ENCODE assay signal across 8 cellular contexts in genomic region chr6:108260126-108260808, GRCh38. TPM values are rescaled to one million over a fixed set of nuclear protein-coding genes. Genes with fewer than 3 reads are reported as not detected.
DNase-seq lines count a peak whose midpoint lies in the region; ATAC-seq and TF ChIP-seq lines count a peak whose summit lies in the region.

No MANE protein-coding gene starts in this region.

- no peaks in the 10 kb centered on the region for H3K9me2 ChIP-seq in PC-3 (replicated peaks; ENCODE audit: low read length)

- TSS peak; percentile 43 for BruUV-seq in PC-3 (replicated peaks; lab: Mats Ljungman, UMichigan)

- no CpG with 5 or more reads among the region's 29 CpGs for WGBS in trophoblast cell (ENCODE audit: extremely low coverage, insufficient coverage, insufficient read length)

- CTCF ChIA-PET in PC-3 (lab: Charles Lee), result interaction anchor here (0.6 to 1.2 kb wide), 3 partner anchors 133 to 280 kb away, joined by 3 to 8 read pairs (median 3); no protein-coding TSS in a partner anchor

- peaks cover 6% of the 10 kb centered on the region; the same call in 1 of the 2 replicates for H3K4me1 ChIP-seq in PC-3 (ENCODE audit: insufficient read depth, low read length)
- peaks cover 1 to 7% of the 10 kb centered on the region in 2 experiments for H3K4me1 ChIP-seq in trophoblast cell (ENCODE audit: control insufficient read depth in 1 of 2, insufficient read depth in 2 of 2, low read length in 2 of 2)

- peak overlapping the region; percentile 88 for H3K4me2 ChIP-seq in PC-3 (ENCODE audit: low read length)
- H3K4me2 ChIP-seq in trophoblast cell (ENCODE audit: low read length), result peak overlapping the region; percentile 65

- H3K79me2 ChIP-seq in PC-3 (ENCODE audit: low read length) (peaks cover 54% of the 10 kb centered on the region), trophoblast cell (ENCODE audit: control insufficient read depth, insufficient read depth, low read length, poor library complexity) (peaks cover 18% of the 10 kb centered on the region)

- TF ChIP-seq CTCF in AG09309 (IDR thresholded peaks at IDR 0.05; ENCODE audit: control insufficient read depth, insufficient read depth, low read depth, low read length, missing control alignments) (no peak), PC-3 (conservative IDR thresholded peaks at IDR 0.05; ENCODE audit: low read depth, low read length) (no peak)

- POLR2A ChIA-PET in PC-3 (lab: Charles Lee; ENCODE audit: unreplicated experiment), result interaction anchor here (0.5 to 1.0 kb wide), 3 partner anchors 14 to 1048 kb away, joined by 3 to 14 read pairs (median 4); no protein-coding TSS in a partner anchor

- H2AFZ ChIP-seq in PC-3 (ENCODE audit: low read length) (peak overlapping the region; percentile 96), trophoblast cell (ENCODE audit: insufficient read depth, low read length, poor library complexity) (peak overlapping the region; percentile 94)

- H3K14ac ChIP-seq in trophoblast cell (ENCODE audit: low read length), result peak overlapping the region; percentile 88

- peak overlapping the region; percentile 83 for H3K9ac ChIP-seq in PC-3 (ENCODE audit: low read length)
- peak overlapping the region; percentile 84 for H3K9ac ChIP-seq in trophoblast cell (ENCODE audit: low read length)

- H3K4me3 ChIP-seq in AG09309 (ENCODE audit: control insufficient read depth, low read depth, low read length) (peak overlapping the region; percentile 100), PC-3 (ENCODE audit: low read length) (peak overlapping the region; percentile 89), trophoblast cell (ENCODE audit: low read depth, low read length) (peak overlapping the region; percentile 91)

- H3K27me3 ChIP-seq in PC-3 (ENCODE audit: low read length) (no peaks in the 10 kb centered on the region), trophoblast cell (ENCODE audit: insufficient read depth, low read length) (no peaks in the 10 kb centered on the region)

- peak overlapping the region; percentile 83 for H3K4ac ChIP-seq in trophoblast cell (ENCODE audit: low read depth, low read length)

- H3K18ac ChIP-seq in trophoblast cell (ENCODE audit: low read length), result peak overlapping the region; percentile 94

- H4K91ac ChIP-seq in trophoblast cell (ENCODE audit: low read depth, low read length), result peak overlapping the region; percentile 92

- H4K8ac ChIP-seq in trophoblast cell (ENCODE audit: low read depth, low read length), result peak overlapping the region; percentile 98

- H3K36me3 ChIP-seq in PC-3 (ENCODE audit: low read depth, low read length), result no peaks in the 10 kb centered on the region
- peaks cover 8 to 9% of the 10 kb centered on the region in 2 experiments for H3K36me3 ChIP-seq in trophoblast cell (ENCODE audit: control insufficient read depth in 1 of 2, insufficient read depth in 2 of 2, low read length in 2 of 2)

- no peaks in the 10 kb centered on the region for H3F3A ChIP-seq in PC-3 (ENCODE audit: low read length, unreplicated experiment)

- peak overlapping the region; percentile 78 for H4K12ac ChIP-seq in trophoblast cell (ENCODE audit: low read depth, low read length)

- H3K9me3 ChIP-seq in PC-3 (ENCODE audit: low read length), result no peaks in the 10 kb centered on the region
- no peaks in the 10 kb centered on the region for H3K9me3 ChIP-seq in trophoblast cell (ENCODE audit: insufficient read depth, low read depth, low read length)

- H3K23ac ChIP-seq in trophoblast cell (ENCODE audit: low read length), result no peak overlapping the region

- peaks cover 11% of the 10 kb centered on the region for H3K79me1 ChIP-seq in trophoblast cell (ENCODE audit: low read length)

- peak overlapping the region; percentile 72 for H3K27ac ChIP-seq in PC-3 (ENCODE audit: low read length)
- peak overlapping the region; percentile 85 for H3K27ac ChIP-seq in trophoblast cell (ENCODE audit: low read depth, low read length)

- H2BK12ac ChIP-seq in trophoblast cell (ENCODE audit: low read length), result peak overlapping the region; percentile 19

- peak; percentile 2 for ATAC-seq in GM18517 (IDR thresholded peaks at IDR 0.05; ENCODE audit: unreplicated experiment)
- ATAC-seq in HG03175 (IDR thresholded peaks at IDR 0.05; ENCODE audit: unreplicated experiment), result peak; percentile 6
- ATAC-seq in PC-3, result peak; percentile 23
- peak; percentile 29 for ATAC-seq in left ventricle myocardium superior
- no peak for ATAC-seq in HG03097 (IDR thresholded peaks at IDR 0.05; ENCODE audit: low FRiP score, unreplicated experiment)

- H4K20me1 ChIP-seq in PC-3 (ENCODE audit: low read length), result no peaks in the 10 kb centered on the region

- intact Hi-C loops in PC-3 (cut with micrococcal nuclease), result loop anchor here (5.0 kb wide), 1 partner anchor 133 kb away; no protein-coding TSS in a partner anchor
- intact Hi-C loops in left ventricle myocardium superior (cut with micrococcal nuclease), result no loop called here

- H2BK120ac ChIP-seq in trophoblast cell (ENCODE audit: insufficient read depth, low read length, poor library complexity), result peak overlapping the region; percentile 90

- H2AK5ac ChIP-seq in trophoblast cell (ENCODE audit: low read length), result peak overlapping the region; percentile 15

- H2BK5ac ChIP-seq in trophoblast cell (ENCODE audit: low read depth, low read length, poor library complexity), result peak overlapping the region; percentile 89

- peak; percentile 5 for DNase-seq in AG09309 (ENCODE audit: low read depth)
- peak; percentile 45 for DNase-seq in PC-3
- DNase-seq in amygdala (lab: John Stamatoyannopoulos, UW), result peak in 41 of 56 donors; percentile 9 to 86 (median 54)
- DNase-seq in left ventricle myocardium superior, result peak; percentile 60
- peak; percentile 48 to 58 for DNase-seq in trophoblast cell

RNA-seq across cellular contexts. Expression of gene SNX3, which starts 0.6 kb away (rescaled TPM):
- total RNA-seq in PC-3 (2014; rRNA removed), result 92.7 and 110 TPM in 2 replicates
- total RNA-seq in left ventricle myocardium superior, result 268 TPM
- polyA plus RNA-seq in trophoblast cell (2013), result 194 and 205 TPM in 2 replicates

RNA-seq across cellular contexts. Expression of gene AFG1L, which starts 34.6 kb away (rescaled TPM):
- total RNA-seq in PC-3 (2014; rRNA removed) (3.6 and 4.1 TPM in 2 replicates), left ventricle myocardium superior (12.4 TPM)
- polyA plus RNA-seq in trophoblast cell (2013), result 3.7 and 3.9 TPM in 2 replicates

Comparison
In these comparisons a context has a peak if more than half of its experiments do, and no peak if none do; other contexts are left out.
1. DNase-seq: peak in every context shown above with its lines; median percentile 60 in left ventricle myocardium superior; 54 in amygdala; 53 in trophoblast cell; 45 in PC-3; 5 in AG09309.